In the genomic region with DNA sequence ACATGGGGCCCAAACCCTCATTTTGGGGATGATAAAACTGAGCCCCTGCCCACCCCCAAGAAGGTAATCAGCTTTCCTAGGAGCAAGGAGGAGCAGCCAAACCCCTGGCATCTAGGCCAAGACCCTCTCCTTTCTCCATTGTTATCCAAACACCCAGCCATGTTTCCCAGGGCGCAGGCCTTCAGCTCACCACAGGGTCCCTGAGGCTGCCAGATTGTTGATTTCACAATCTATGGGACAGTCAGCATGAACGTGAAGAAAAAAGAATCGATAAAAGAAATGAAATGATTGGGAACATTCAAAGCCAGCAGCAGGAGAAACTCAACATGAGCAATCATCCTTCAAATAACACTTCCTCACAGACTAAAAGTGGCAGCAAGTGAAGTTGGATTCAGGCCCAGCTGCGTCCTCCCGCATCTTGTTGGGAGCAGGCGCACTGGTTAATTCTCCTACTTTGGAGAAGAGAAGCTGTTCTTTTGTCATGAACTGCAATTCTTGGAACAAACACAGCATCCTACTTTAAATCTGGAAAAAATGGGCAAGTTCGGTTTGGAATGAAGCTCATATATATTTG, we compare ENCODE assay signal across 14 cellular contexts.
DNase-seq lines count a peak whose midpoint lies in the region; ATAC-seq and TF ChIP-seq lines count a peak whose summit lies in the region.
"Had no signal": no experiment of that assay in that cellular context is flagged by ENCODE, and none has a peak within 500 bp of the region (broad histone marks: within the 10 kb centered on the region; RNA-seq: fewer than 3 reads in every experiment).

No MANE protein-coding gene starts in this region.

- POLR2A ChIA-PET in T-cell (lab: Charles Lee): no interaction called here

- no peak overlapping the region for H3K27ac Mint-ChIP-seq in T-cell

- TF ChIP-seq CTCF in ovary (IDR thresholded peaks at IDR 0.05): no peak

- in situ Hi-C loops in G401 (cut with HindIII; ENCODE audit: low sequenced_read_pairs): no loop called here

- no peaks in the 10 kb centered on the region for H3K4me1 Mint-ChIP-seq in T-cell

- no peaks in the 10 kb centered on the region for H3K36me3 ChIP-seq in ovary

- H3K4me3 ChIP-seq in ovary: no peak overlapping the region

- peaks cover 0 to 5% (median 0%) of the 10 kb centered on the region in 3 donors for H3K9me3 Mint-ChIP-seq in T-cell

- H3K36me3 Mint-ChIP-seq in T-cell: no peaks in the 10 kb centered on the region

- H3K9me3 ChIP-seq in ovary: no peaks in the 10 kb centered on the region

- no peak overlapping the region for H3K4me3 Mint-ChIP-seq in T-cell

- DNase-seq in G401 (ENCODE audit: low spot score) (peak; percentile 20), left cardiac atrium (peak; percentile 45), ovary (peak in 4 of 5 donors; percentile 20 to 46 (median 34)), SKM-1 treated with dmso at 0.1 percent for 144 hours (lab: John Stamatoyannopoulos, UW; ENCODE audit: unreplicated experiment) (no peak), T-cell (no peak), NCI-H2107 (lab: John Stamatoyannopoulos, UW) (no peak)
- DNase-seq: effector CD8-positive, alpha-beta T cell; GOT3; KG1; NCI-H2029 treated with DMSO at 0.1 percent for 48 hours; NCI-H82 had no signal

- H3K4me1 ChIP-seq in ovary (ENCODE audit: insufficient read depth): no peaks in the 10 kb centered on the region

- no peak for TF ChIP-seq POLR2A in ovary (IDR thresholded peaks at IDR 0.05)

- WGBS in ovary, 3 donors: 36 to 50% (median 47%) methylated on average over 7 of the region's 7 CpGs

- CTCF ChIA-PET in T-cell (lab: Charles Lee): no interaction called here

- H3K27me3 Mint-ChIP-seq in T-cell: no peaks in the 10 kb centered on the region

- ATAC-seq in left cardiac atrium (peak; percentile 38 to 57), T-cell (replicated peaks in 1 of 4) (no peak)
- ATAC-seq: left lobe of liver had no signal

- H3K27ac ChIP-seq in angular gyrus (ENCODE audit: low read depth, low read length): peak overlapping the region; percentile 80
- H3K27ac ChIP-seq in ovary: no peak overlapping the region
- H3K27ac ChIP-seq: VCaP had no signal

- TF ChIP-seq EP300 in ovary (IDR thresholded peaks at IDR 0.05): no peak

- intact Hi-C loops in left cardiac atrium (cut with DNase I) (no loop called here), ovary (cut with DNase I) (no loop called here)

- H3K27me3 ChIP-seq in ovary: no peaks in the 10 kb centered on the region

Comparison
In these comparisons a context has a peak if more than half of its experiments do, and no peak if none do; other contexts are left out.
1. DNase-seq: peak in G401 (single experiment), left cardiac atrium (single experiment) and ovary (4 of 5); none in SKM-1 treated with dmso at 0.1 percent for 144 hours (single experiment), T-cell (0 of 34) and NCI-H2107 (single experiment).
2. ATAC-seq: peak in left cardiac atrium (2 of 2); none in T-cell (0 of 4).